In the genomic region with DNA sequence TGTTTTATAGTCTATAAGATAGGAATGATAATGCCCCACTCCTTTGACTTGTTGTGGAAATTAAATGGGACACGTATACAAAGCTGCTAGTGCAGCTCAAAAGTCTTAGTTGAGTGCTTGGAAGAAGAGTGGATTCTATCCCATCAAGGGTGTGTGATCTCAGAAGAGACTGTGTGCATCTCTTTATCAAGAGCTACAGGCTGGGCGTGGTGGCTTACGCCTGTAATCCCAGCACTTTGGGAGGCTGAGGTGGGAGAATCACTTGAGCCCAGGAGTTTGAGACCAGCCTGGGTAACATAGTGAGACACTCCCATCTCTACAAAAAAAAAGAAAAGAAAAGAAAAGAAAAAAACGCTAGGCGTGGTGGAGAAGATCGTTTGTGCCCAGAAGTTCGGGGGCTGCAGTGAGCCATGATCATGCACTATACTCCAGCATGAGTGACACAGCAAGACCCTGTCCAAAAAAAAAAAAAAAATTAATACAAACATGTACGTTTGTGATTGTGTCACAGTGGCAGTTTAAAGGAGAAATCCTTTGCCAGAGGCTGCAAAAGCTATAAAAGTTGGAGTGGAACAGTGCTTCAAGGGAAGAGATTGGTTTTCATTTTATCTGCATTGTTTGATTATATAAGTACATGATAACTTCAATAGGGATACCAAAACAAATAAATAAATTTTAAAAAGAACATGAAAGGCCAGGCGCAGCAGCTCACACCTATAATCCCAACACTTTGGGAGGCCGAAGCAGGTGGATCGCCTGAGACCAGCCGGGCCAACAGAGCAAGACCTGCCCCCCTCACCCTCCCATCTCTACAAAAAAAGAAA, we compare ENCODE assay signal across 1 cellular context.
TF ChIP-seq lines count a peak whose summit lies in the region.

No MANE protein-coding gene starts in this region.

TF ChIP-seq in HCT116, 20 proteins besides CTCF, POLR2A, EP300 and RAD21 (continued from another document):
- TF ChIP-seq, protein P1, sequence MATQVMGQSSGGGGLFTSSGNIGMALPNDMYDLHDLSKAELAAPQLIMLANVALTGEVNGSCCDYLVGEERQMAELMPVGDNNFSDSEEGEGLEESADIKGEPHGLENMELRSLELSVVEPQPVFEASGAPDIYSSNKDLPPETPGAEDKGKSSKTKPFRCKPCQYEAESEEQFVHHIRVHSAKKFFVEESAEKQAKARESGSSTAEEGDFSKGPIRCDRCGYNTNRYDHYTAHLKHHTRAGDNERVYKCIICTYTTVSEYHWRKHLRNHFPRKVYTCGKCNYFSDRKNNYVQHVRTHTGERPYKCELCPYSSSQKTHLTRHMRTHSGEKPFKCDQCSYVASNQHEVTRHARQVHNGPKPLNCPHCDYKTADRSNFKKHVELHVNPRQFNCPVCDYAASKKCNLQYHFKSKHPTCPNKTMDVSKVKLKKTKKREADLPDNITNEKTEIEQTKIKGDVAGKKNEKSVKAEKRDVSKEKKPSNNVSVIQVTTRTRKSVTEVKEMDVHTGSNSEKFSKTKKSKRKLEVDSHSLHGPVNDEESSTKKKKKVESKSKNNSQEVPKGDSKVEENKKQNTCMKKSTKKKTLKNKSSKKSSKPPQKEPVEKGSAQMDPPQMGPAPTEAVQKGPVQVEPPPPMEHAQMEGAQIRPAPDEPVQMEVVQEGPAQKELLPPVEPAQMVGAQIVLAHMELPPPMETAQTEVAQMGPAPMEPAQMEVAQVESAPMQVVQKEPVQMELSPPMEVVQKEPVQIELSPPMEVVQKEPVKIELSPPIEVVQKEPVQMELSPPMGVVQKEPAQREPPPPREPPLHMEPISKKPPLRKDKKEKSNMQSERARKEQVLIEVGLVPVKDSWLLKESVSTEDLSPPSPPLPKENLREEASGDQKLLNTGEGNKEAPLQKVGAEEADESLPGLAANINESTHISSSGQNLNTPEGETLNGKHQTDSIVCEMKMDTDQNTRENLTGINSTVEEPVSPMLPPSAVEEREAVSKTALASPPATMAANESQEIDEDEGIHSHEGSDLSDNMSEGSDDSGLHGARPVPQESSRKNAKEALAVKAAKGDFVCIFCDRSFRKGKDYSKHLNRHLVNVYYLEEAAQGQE (IDR thresholded peaks at IDR 0.05; ENCODE audit: low read depth): no peak
- TF ChIP-seq CEBPB (IDR thresholded peaks at IDR 0.05; ENCODE audit: low read depth) (no peak), POLR2AphosphoS5 (IDR thresholded peaks at IDR 0.05; ENCODE audit: low read depth, low read length) (no peak), ELF1 (IDR thresholded peaks at IDR 0.05; ENCODE audit: borderline replicate concordance, low read depth) (no peak), EZH2 (IDR thresholded peaks at IDR 0.05) (no peak), YY1 (IDR thresholded peaks at IDR 0.05; ENCODE audit: extremely low read depth, insufficient replicate concordance, low read depth, low read length) (no peak), FOSL1 (IDR thresholded peaks at IDR 0.05; ENCODE audit: low read depth) (no peak), ZNF274 (IDR thresholded peaks at IDR 0.05; ENCODE audit: low read depth, low read length) (no peak), SP1 (IDR thresholded peaks at IDR 0.05; ENCODE audit: low read depth) (no peak), SRF (IDR thresholded peaks at IDR 0.05; ENCODE audit: low read depth) (no peak), TCF7L2 (IDR thresholded peaks at IDR 0.05; ENCODE audit: borderline replicate concordance, extremely low read depth, insufficient read depth, insufficient read length) (no peak), EZH2phosphoT487 (IDR thresholded peaks at IDR 0.05; ENCODE audit: borderline replicate concordance) (no peak), SIN3A (IDR thresholded peaks at IDR 0.05; ENCODE audit: low read depth) (no peak)
- TF ChIP-seq, protein P2, sequence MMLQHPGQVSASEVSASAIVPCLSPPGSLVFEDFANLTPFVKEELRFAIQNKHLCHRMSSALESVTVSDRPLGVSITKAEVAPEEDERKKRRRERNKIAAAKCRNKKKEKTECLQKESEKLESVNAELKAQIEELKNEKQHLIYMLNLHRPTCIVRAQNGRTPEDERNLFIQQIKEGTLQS (IDR thresholded peaks at IDR 0.05): no peak
- TF ChIP-seq, protein P3, sequence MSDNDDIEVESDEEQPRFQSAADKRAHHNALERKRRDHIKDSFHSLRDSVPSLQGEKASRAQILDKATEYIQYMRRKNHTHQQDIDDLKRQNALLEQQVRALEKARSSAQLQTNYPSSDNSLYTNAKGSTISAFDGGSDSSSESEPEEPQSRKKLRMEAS (IDR thresholded peaks at IDR 0.05): no peak
- TF ChIP-seq, protein P4, sequence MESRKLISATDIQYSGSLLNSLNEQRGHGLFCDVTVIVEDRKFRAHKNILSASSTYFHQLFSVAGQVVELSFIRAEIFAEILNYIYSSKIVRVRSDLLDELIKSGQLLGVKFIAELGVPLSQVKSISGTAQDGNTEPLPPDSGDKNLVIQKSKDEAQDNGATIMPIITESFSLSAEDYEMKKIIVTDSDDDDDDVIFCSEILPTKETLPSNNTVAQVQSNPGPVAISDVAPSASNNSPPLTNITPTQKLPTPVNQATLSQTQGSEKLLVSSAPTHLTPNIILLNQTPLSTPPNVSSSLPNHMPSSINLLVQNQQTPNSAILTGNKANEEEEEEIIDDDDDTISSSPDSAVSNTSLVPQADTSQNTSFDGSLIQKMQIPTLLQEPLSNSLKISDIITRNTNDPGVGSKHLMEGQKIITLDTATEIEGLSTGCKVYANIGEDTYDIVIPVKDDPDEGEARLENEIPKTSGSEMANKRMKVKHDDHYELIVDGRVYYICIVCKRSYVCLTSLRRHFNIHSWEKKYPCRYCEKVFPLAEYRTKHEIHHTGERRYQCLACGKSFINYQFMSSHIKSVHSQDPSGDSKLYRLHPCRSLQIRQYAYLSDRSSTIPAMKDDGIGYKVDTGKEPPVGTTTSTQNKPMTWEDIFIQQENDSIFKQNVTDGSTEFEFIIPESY (IDR thresholded peaks at IDR 0.05; ENCODE audit: extremely low read depth, insufficient replicate concordance, low read length): no peak
